Comparison of ENCODE assay signal across 8 cellular contexts in genomic region chr22:45164217-45165123, GRCh38. TPM values are rescaled to one million over a fixed set of nuclear protein-coding genes. Genes with fewer than 3 reads are reported as not detected.
DNase-seq lines count a peak whose midpoint lies in the region; ATAC-seq lines count a peak whose summit lies in the region.

No MANE protein-coding gene starts in this region.

- intact Hi-C loops in left colon (cut with DNase I, micrococcal nuclease) = no loop called here

- DNase-seq in NCI-H748 (lab: John Stamatoyannopoulos, UW; ENCODE audit: unreplicated experiment) (peak; percentile 48), NCI-H748 treated with DMSO at 0.1 percent for 48 hours (lab: John Stamatoyannopoulos, UW) (no peak), T-helper 2 cell (peak in 3 of 5 experiments; percentile 17 to 47 (median 32)), caudate nucleus (lab: John Stamatoyannopoulos, UW) (peak in 19 of 61 donors; percentile 28 to 60 (median 43)), left colon (peak; percentile 31 to 56), GM19240 (ENCODE audit: insufficient read length, low spot score) (no peak)
- DNase-seq in stimulated activated CD8-positive, alpha-beta memory T cell treated with anti-CD3 and anti-CD28 coated beads, Interleukin-12 subunit alpha, Interleukin-12 subunit beta, amount 100 ng/mL, for 4 hours (ENCODE audit: low read depth) = peak; percentile 25

- ATAC-seq in HG03039 (IDR thresholded peaks at IDR 0.05; ENCODE audit: unreplicated experiment) = peak; percentile 22
- ATAC-seq in left colon = peak; percentile 44

- peak overlapping the region; percentile 52 for H3K27ac ChIP-seq in caudate nucleus (ENCODE audit: low read depth, low read length)

RNA-seq across cellular contexts. Expression of gene NUP50, which starts 0.7 kb away (rescaled TPM):
- total RNA-seq in left colon = 10 to 100 TPM; 56.4 to 65.9 TPM

Comparison
In these comparisons a context has a peak if more than half of its experiments do, and no peak if none do; other contexts are left out.
1. DNase-seq: peak in NCI-H748 (single experiment), T-helper 2 cell (3 of 5), left colon (2 of 2) and stimulated activated CD8-positive, alpha-beta memory T cell treated with anti-CD3 and anti-CD28 coated beads, Interleukin-12 subunit alpha, Interleukin-12 subunit beta, amount 100 ng/mL, for 4 hours (single experiment); none in NCI-H748 treated with DMSO at 0.1 percent for 48 hours (single experiment) and GM19240 (single experiment).